Comparison of ENCODE assay signal across 11 cellular contexts in genomic region chr2:275457-275856, GRCh38. TPM values are rescaled to one million over a fixed set of nuclear protein-coding genes. Genes with fewer than 3 reads are reported as not detected.
DNase-seq lines count a peak whose midpoint lies in the region; ATAC-seq and TF ChIP-seq lines count a peak whose summit lies in the region.
"Had no signal": no experiment of that assay in that cellular context is flagged by ENCODE, and none has a peak within 500 bp of the region (broad histone marks: within the 10 kb centered on the region; RNA-seq: fewer than 3 reads in every experiment).

No MANE protein-coding gene starts in this region.

- no peaks in the 10 kb centered on the region for H3K27me3 ChIP-seq in right atrium auricular region

- no peak overlapping the region for H3K27ac ChIP-seq in right atrium auricular region

- H3K36me3 ChIP-seq in right atrium auricular region: peaks cover 49% of the 10 kb centered on the region

- TF ChIP-seq CTCF in right atrium auricular region (IDR thresholded peaks at IDR 0.05): no peak

- H3K27me3 Mint-ChIP-seq in naive B cell: no peaks in the 10 kb centered on the region

- H3K4me3 Mint-ChIP-seq in naive B cell: peak overlapping the region in 4 of 8 donors; percentile 18 to 77 (median 42)

- no peak overlapping the region for H3K4me3 ChIP-seq in right atrium auricular region

- peak; percentile 69 for ATAC-seq in GM19023 (IDR thresholded peaks at IDR 0.05; ENCODE audit: unreplicated experiment)
- peak; percentile 96 for ATAC-seq in HG02588 (IDR thresholded peaks at IDR 0.05; ENCODE audit: unreplicated experiment)
- peak; percentile 83 for ATAC-seq in HG03457 (IDR thresholded peaks at IDR 0.05; ENCODE audit: unreplicated experiment)
- peak; percentile 91 to 94 for ATAC-seq in naive B cell (ENCODE audit: low read depth in 2 of 2)

- H3K9me3 Mint-ChIP-seq in naive B cell: no peaks in the 10 kb centered on the region

- peak overlapping the region; percentile 3 to 87 (median 62) for H3K27ac Mint-ChIP-seq in naive B cell

- no peaks in the 10 kb centered on the region for H3K9me3 ChIP-seq in right atrium auricular region

- DNase-seq in naive B cell: peak; percentile 31
- DNase-seq in middle frontal gyrus (ENCODE audit: extremely low spot score, low spot score): no peak
- DNase-seq in hepatic stellate cell (ENCODE audit: low spot score): no peak
- DNase-seq in right atrium auricular region (ENCODE audit: low spot score): no peak
- DNase-seq: T-helper 9 cell had no signal

- peaks cover 19 to 33% (median 28%) of the 10 kb centered on the region in 3 donors for H3K4me1 Mint-ChIP-seq in naive B cell

- H3K4me1 ChIP-seq in right atrium auricular region: no peaks in the 10 kb centered on the region

- H3K36me3 Mint-ChIP-seq in naive B cell: peaks cover 8 to 32% of the 10 kb centered on the region in 2 donors

RNA-seq across cellular contexts. Expression of gene ACP1, which starts 10.7 kb away (rescaled TPM):
- 100 to 1,000 TPM; 202 to 385 (median 219) TPM for polyA plus RNA-seq in naive B cell (ENCODE audit: low read depth in 6 of 6)
- total RNA-seq in right atrium auricular region: 10 to 100 TPM; 46.2 to 59.5 TPM

RNA-seq across cellular contexts. Expression of gene SH3YL1, which starts 11.6 kb away (rescaled TPM):
- 10 to 100 TPM; 17.6 to 40.5 (median 21.0) TPM for polyA plus RNA-seq in naive B cell (ENCODE audit: low read depth in 6 of 6)
- total RNA-seq in right atrium auricular region: 10 to 100 TPM in 1 of 2 donors, 1 to 10 TPM in 1; 7.8 to 11.3 TPM

RNA-seq across cellular contexts. Expression of gene ALKAL2, which starts 12.4 kb away (rescaled TPM):
- 1 to 10 TPM in 2 of 6 donors, not detected in 4; 1.1 to 1.6 TPM for polyA plus RNA-seq in naive B cell (ENCODE audit: low read depth in 6 of 6)
- 1 to 10 TPM in 1 of 2 donors, not detected in 1; 1.1 TPM for total RNA-seq in right atrium auricular region
- total RNA-seq: mononuclear cell, NCI-H460, temporal lobe had no signal
